ENCODE assay signal across 33 cellular contexts in genomic region chr12:21766403-21766802, GRCh38. TPM values are rescaled to one million over a fixed set of nuclear protein-coding genes. Genes with fewer than 3 reads are reported as not detected.
"Had no signal": no experiment of that assay in that cellular context is flagged by ENCODE, and none has a peak within 500 bp of the region (broad histone marks: within the 10 kb centered on the region; RNA-seq: fewer than 3 reads in every experiment).

No MANE protein-coding gene starts in this region.

- H3K27me3 ChIP-seq: ascending aorta, breast epithelium, cardiac muscle cell, colonic mucosa, esophagus squamous epithelium, gastroesophageal sphincter had no signal

- H3K27ac ChIP-seq: ascending aorta, breast epithelium, cardiac muscle cell, colonic mucosa, epithelial cell of prostate, esophagus squamous epithelium, gastroesophageal sphincter had no signal

- H3K4me1 ChIP-seq: ascending aorta, breast epithelium, colonic mucosa, esophagus squamous epithelium had no signal

- ATAC-seq: activated CD4-positive, alpha-beta T cell treated with anti-CD3 and anti-CD28 coated beads for 36 hours; activated CD8-positive, alpha-beta memory T cell treated with anti-CD3 and anti-CD28 coated beads, Interleukin-2, amount 10 ng/mL, durations not matched to agents 7 days and 5 days; activated CD8-positive, alpha-beta T cell treated with anti-CD3 and anti-CD28 coated beads, Interleukin-2, amount 10 ng/mL, durations not matched to agents 7 days and 5 days; activated naive CD4-positive, alpha-beta T cell treated with anti-CD3 and anti-CD28 coated beads, Interleukin-2, amount 50 U/mL, for 72 hours; gastroesophageal sphincter had no signal

- H3K4me3 ChIP-seq: ascending aorta, breast epithelium, cardiac muscle cell, colonic mucosa, esophagus squamous epithelium, gastroesophageal sphincter had no signal

- H3K9me3 ChIP-seq: ascending aorta, breast epithelium, colonic mucosa, esophagus squamous epithelium, gastroesophageal sphincter had no signal

- H3K36me3 ChIP-seq: breast epithelium, colonic mucosa, esophagus squamous epithelium had no signal

- DNase-seq: activated CD4-positive, alpha-beta memory T cell treated with anti-CD3 and anti-CD28 coated beads for 36 hours; activated CD4-positive, alpha-beta T cell treated with anti-CD3 and anti-CD28 coated beads for 36 hours; activated CD4-positive, alpha-beta T cell treated with anti-CD3 and anti-CD28 coated beads, Interleukin-2, amount 10 ng/mL, durations not matched to agents 24 days and 14 days; activated CD4-positive, CD25-positive, alpha-beta regulatory T cell; activated CD4-positive, CD25-positive, alpha-beta regulatory T cell treated with anti-CD3 and anti-CD28 coated beads, Interleukin-2, amount 50 U/mL, for 72 hours; activated CD8-positive, alpha-beta memory T cell treated with anti-CD3 and anti-CD28 coated beads, Interleukin-2, amount 10 ng/mL, durations not matched to agents 7 days and 5 days; activated CD8-positive, alpha-beta memory T cell treated with anti-CD3 and anti-CD28 coated beads, Interleukin-2, amount 50 U/mL, for 4 hours; activated CD8-positive, alpha-beta T cell treated with anti-CD3 and anti-CD28 coated beads, Interleukin-2, amount 10 ng/mL, durations not matched to agents 7 days and 5 days; activated gamma-delta T cell; activated naive CD4-positive, alpha-beta T cell; activated naive CD4-positive, alpha-beta T cell treated with anti-CD3 and anti-CD28 coated beads, Interleukin-2, amount 10 ng/mL, durations not matched to agents 7 days and 5 days; activated naive CD8-positive, alpha-beta T cell treated with anti-CD3 and anti-CD28 coated beads, Interleukin-2, amount 10 ng/mL, durations not matched to agents 7 days and 5 days; activated T-cell treated with anti-CD3 and anti-CD28 coated beads, Interleukin-2, amount 50 U/mL, for 1 hour; activated T-cell treated with anti-CD3 and anti-CD28 coated beads, Interleukin-2, amount 50 U/mL, for 48 hours; central memory CD4-positive, alpha-beta T cell; cerebellar nuclear complex; colonic mucosa; effector CD8-positive, alpha-beta T cell; esophagus squamous epithelium; foreskin melanocyte; hippocampal formation; T1000 had no signal

RNA-seq across cellular contexts. Expression of gene KCNJ8, which starts 8.1 kb away (rescaled TPM):
- total RNA-seq: activated CD4-positive, alpha-beta memory T cell treated with anti-CD3 and anti-CD28 coated beads for 36 hours; activated CD4-positive, alpha-beta T cell treated with anti-CD3 and anti-CD28 coated beads for 36 hours; activated CD4-positive, alpha-beta T cell treated with anti-CD3 and anti-CD28 coated beads, Interleukin-2, amount 10 ng/mL, durations not matched to agents 24 days and 14 days; activated CD8-positive, alpha-beta memory T cell treated with anti-CD3 and anti-CD28 coated beads for 36 hours; activated CD8-positive, alpha-beta memory T cell treated with anti-CD3 and anti-CD28 coated beads, Interleukin-2, amount 10 ng/mL, durations not matched to agents 7 days and 5 days; activated CD8-positive, alpha-beta T cell treated with anti-CD3 and anti-CD28 coated beads, Interleukin-2, amount 10 ng/mL, durations not matched to agents 7 days and 5 days; activated naive CD4-positive, alpha-beta T cell treated with anti-CD3 and anti-CD28 coated beads, Interleukin-2, amount 50 U/mL, for 72 hours; activated naive CD8-positive, alpha-beta T cell treated with anti-CD3 and anti-CD28 coated beads, Interleukin-2, amount 10 ng/mL, durations not matched to agents 7 days and 5 days; activated T-helper 1 cell treated with anti-CD3 and anti-CD28 coated beads, Interleukin-12 subunit alpha, Interleukin-12 subunit beta, Interleukin-2, Interleukin-4 antibody, amounts not matched to agents 30 ng/mL and 10 ng/mL and 1 ng/mL, durations not matched to agents 14 hours and 24 hours and 36 hours; activated T-helper 2 cell treated with anti-CD3 and anti-CD28 coated beads, Interferon-gamma antibody, Interleukin-2, Interleukin-4, amounts not matched to agents 10 μg/mL and 5 μg/mL and 100 μg/mL, durations not matched to agents 14 hours and 24 hours and 36 hours; dermis microvascular lymphatic vessel endothelial cell; endothelial cell of umbilical vein had no signal
- polyA plus RNA-seq: endothelial cell of umbilical vein had no signal
